ENCODE assay signal across 1 cellular context in the genomic region with DNA sequence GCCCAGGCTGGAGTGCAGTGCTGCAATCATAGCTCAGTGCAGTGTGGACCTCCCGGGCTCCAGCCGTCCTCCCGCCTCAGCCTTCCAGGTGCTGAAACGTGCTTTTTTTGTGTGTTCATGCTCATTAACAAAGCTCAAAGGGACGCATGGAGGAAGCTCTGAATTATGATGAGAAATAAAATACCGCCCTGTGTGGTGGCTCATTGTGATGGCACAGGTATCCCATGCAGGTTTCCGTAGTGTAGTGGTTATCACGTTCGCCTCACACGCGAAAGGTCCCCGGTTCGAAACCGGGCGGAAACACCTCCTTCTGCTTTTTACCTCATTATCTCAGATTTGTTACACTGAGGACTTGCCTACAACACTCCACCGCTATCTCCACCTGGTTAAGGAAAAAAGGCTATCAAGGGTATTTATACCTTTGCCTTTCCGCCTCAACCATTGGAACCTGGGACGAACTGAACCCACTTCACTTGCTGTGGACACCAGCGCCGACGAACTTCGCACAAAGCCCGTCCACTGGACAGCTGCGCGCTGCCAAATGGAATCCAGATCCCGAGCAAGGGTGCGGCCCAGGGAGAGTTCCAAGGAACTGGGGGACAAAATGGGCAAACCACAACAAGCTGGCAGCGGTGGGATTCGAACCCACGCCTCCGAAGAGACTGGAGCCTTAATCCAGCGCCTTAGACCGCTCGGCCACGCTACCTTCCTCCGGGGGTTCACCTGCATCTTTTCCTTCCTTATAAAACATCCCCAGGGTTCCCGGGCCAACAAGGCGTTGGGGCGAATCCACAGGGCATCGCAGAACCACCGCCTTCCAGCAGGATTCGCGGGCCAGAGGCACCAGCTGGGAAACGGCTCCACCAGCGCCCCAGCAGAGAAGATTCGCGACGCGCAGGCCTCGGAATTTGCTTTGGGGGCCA.
TF ChIP-seq lines count a peak whose summit lies in the region.

No MANE protein-coding gene starts in this region.

TF ChIP-seq in WTC11, 78 proteins besides CTCF, POLR2A, EP300 and RAD21 (continued from another document and continues in another):
- TF ChIP-seq, protein P1, sequence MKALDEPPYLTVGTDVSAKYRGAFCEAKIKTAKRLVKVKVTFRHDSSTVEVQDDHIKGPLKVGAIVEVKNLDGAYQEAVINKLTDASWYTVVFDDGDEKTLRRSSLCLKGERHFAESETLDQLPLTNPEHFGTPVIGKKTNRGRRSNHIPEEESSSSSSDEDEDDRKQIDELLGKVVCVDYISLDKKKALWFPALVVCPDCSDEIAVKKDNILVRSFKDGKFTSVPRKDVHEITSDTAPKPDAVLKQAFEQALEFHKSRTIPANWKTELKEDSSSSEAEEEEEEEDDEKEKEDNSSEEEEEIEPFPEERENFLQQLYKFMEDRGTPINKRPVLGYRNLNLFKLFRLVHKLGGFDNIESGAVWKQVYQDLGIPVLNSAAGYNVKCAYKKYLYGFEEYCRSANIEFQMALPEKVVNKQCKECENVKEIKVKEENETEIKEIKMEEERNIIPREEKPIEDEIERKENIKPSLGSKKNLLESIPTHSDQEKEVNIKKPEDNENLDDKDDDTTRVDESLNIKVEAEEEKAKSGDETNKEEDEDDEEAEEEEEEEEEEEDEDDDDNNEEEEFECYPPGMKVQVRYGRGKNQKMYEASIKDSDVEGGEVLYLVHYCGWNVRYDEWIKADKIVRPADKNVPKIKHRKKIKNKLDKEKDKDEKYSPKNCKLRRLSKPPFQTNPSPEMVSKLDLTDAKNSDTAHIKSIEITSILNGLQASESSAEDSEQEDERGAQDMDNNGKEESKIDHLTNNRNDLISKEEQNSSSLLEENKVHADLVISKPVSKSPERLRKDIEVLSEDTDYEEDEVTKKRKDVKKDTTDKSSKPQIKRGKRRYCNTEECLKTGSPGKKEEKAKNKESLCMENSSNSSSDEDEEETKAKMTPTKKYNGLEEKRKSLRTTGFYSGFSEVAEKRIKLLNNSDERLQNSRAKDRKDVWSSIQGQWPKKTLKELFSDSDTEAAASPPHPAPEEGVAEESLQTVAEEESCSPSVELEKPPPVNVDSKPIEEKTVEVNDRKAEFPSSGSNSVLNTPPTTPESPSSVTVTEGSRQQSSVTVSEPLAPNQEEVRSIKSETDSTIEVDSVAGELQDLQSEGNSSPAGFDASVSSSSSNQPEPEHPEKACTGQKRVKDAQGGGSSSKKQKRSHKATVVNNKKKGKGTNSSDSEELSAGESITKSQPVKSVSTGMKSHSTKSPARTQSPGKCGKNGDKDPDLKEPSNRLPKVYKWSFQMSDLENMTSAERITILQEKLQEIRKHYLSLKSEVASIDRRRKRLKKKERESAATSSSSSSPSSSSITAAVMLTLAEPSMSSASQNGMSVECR (CRISPR knock-in tag; IDR thresholded peaks at IDR 0.05; ENCODE audit: borderline replicate concordance) = peak; percentile 10; the same call in 1 of the 2 replicates
- TF ChIP-seq ZNF232 (CRISPR knock-in tag; IDR thresholded peaks at IDR 0.05) = no peak
- no peak for TF ChIP-seq RORB (CRISPR knock-in tag; IDR thresholded peaks at IDR 0.05)
- TF ChIP-seq NFYB (CRISPR knock-in tag; conservative IDR thresholded peaks at IDR 0.05; ENCODE audit: low read depth) = no peak
- TF ChIP-seq, protein P2, sequence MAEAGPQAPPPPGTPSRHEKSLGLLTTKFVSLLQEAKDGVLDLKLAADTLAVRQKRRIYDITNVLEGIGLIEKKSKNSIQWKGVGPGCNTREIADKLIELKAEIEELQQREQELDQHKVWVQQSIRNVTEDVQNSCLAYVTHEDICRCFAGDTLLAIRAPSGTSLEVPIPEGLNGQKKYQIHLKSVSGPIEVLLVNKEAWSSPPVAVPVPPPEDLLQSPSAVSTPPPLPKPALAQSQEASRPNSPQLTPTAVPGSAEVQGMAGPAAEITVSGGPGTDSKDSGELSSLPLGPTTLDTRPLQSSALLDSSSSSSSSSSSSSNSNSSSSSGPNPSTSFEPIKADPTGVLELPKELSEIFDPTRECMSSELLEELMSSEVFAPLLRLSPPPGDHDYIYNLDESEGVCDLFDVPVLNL (CRISPR knock-in tag; IDR thresholded peaks at IDR 0.05; ENCODE audit: borderline replicate concordance, low read depth) = no peak
- TF ChIP-seq NFE2L1 (CRISPR knock-in tag; IDR thresholded peaks at IDR 0.05) = peak; percentile 24; the same call in 1 of the 2 replicates
- TF ChIP-seq, protein P3, sequence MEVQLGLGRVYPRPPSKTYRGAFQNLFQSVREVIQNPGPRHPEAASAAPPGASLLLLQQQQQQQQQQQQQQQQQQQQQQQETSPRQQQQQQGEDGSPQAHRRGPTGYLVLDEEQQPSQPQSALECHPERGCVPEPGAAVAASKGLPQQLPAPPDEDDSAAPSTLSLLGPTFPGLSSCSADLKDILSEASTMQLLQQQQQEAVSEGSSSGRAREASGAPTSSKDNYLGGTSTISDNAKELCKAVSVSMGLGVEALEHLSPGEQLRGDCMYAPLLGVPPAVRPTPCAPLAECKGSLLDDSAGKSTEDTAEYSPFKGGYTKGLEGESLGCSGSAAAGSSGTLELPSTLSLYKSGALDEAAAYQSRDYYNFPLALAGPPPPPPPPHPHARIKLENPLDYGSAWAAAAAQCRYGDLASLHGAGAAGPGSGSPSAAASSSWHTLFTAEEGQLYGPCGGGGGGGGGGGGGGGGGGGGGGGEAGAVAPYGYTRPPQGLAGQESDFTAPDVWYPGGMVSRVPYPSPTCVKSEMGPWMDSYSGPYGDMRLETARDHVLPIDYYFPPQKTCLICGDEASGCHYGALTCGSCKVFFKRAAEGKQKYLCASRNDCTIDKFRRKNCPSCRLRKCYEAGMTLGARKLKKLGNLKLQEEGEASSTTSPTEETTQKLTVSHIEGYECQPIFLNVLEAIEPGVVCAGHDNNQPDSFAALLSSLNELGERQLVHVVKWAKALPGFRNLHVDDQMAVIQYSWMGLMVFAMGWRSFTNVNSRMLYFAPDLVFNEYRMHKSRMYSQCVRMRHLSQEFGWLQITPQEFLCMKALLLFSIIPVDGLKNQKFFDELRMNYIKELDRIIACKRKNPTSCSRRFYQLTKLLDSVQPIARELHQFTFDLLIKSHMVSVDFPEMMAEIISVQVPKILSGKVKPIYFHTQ (CRISPR knock-in tag; IDR thresholded peaks at IDR 0.05) = peak; percentile 63; the same call in 1 of the 2 replicates
- TF ChIP-seq, protein P4, sequence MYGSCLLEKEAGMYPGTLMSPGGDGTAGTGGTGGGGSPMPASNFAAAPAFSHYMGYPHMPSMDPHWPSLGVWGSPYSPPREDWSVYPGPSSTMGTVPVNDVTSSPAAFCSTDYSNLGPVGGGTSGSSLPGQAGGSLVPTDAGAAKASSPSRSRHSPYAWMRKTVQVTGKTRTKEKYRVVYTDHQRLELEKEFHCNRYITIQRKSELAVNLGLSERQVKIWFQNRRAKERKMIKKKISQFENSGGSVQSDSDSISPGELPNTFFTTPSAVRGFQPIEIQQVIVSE (CRISPR knock-in tag; IDR thresholded peaks at IDR 0.05; ENCODE audit: borderline replicate concordance) = no peak
- TF ChIP-seq, protein P5, sequence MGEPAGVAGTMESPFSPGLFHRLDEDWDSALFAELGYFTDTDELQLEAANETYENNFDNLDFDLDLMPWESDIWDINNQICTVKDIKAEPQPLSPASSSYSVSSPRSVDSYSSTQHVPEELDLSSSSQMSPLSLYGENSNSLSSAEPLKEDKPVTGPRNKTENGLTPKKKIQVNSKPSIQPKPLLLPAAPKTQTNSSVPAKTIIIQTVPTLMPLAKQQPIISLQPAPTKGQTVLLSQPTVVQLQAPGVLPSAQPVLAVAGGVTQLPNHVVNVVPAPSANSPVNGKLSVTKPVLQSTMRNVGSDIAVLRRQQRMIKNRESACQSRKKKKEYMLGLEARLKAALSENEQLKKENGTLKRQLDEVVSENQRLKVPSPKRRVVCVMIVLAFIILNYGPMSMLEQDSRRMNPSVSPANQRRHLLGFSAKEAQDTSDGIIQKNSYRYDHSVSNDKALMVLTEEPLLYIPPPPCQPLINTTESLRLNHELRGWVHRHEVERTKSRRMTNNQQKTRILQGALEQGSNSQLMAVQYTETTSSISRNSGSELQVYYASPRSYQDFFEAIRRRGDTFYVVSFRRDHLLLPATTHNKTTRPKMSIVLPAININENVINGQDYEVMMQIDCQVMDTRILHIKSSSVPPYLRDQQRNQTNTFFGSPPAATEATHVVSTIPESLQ (CRISPR knock-in tag; IDR thresholded peaks at IDR 0.05) = no peak
- TF ChIP-seq ZNF416 (CRISPR knock-in tag; IDR thresholded peaks at IDR 0.05) = no peak
- TF ChIP-seq, protein P6, sequence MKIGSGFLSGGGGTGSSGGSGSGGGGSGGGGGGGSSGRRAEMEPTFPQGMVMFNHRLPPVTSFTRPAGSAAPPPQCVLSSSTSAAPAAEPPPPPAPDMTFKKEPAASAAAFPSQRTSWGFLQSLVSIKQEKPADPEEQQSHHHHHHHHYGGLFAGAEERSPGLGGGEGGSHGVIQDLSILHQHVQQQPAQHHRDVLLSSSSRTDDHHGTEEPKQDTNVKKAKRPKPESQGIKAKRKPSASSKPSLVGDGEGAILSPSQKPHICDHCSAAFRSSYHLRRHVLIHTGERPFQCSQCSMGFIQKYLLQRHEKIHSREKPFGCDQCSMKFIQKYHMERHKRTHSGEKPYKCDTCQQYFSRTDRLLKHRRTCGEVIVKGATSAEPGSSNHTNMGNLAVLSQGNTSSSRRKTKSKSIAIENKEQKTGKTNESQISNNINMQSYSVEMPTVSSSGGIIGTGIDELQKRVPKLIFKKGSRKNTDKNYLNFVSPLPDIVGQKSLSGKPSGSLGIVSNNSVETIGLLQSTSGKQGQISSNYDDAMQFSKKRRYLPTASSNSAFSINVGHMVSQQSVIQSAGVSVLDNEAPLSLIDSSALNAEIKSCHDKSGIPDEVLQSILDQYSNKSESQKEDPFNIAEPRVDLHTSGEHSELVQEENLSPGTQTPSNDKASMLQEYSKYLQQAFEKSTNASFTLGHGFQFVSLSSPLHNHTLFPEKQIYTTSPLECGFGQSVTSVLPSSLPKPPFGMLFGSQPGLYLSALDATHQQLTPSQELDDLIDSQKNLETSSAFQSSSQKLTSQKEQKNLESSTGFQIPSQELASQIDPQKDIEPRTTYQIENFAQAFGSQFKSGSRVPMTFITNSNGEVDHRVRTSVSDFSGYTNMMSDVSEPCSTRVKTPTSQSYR (CRISPR knock-in tag; IDR thresholded peaks at IDR 0.05) = no peak
- peak; percentile 57 for TF ChIP-seq PRRX2 (CRISPR knock-in tag; IDR thresholded peaks at IDR 0.05)
- no peak for TF ChIP-seq ZBTB21 (CRISPR knock-in tag; IDR thresholded peaks at IDR 0.05; ENCODE audit: borderline replicate concordance)
- TF ChIP-seq, protein P7, sequence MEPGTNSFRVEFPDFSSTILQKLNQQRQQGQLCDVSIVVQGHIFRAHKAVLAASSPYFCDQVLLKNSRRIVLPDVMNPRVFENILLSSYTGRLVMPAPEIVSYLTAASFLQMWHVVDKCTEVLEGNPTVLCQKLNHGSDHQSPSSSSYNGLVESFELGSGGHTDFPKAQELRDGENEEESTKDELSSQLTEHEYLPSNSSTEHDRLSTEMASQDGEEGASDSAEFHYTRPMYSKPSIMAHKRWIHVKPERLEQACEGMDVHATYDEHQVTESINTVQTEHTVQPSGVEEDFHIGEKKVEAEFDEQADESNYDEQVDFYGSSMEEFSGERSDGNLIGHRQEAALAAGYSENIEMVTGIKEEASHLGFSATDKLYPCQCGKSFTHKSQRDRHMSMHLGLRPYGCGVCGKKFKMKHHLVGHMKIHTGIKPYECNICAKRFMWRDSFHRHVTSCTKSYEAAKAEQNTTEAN (CRISPR knock-in tag; IDR thresholded peaks at IDR 0.05) = no peak; the same call in 1 of the 2 replicates
- no peak for TF ChIP-seq TEAD4 (CRISPR knock-in tag; IDR thresholded peaks at IDR 0.05)
- TF ChIP-seq, protein P8, sequence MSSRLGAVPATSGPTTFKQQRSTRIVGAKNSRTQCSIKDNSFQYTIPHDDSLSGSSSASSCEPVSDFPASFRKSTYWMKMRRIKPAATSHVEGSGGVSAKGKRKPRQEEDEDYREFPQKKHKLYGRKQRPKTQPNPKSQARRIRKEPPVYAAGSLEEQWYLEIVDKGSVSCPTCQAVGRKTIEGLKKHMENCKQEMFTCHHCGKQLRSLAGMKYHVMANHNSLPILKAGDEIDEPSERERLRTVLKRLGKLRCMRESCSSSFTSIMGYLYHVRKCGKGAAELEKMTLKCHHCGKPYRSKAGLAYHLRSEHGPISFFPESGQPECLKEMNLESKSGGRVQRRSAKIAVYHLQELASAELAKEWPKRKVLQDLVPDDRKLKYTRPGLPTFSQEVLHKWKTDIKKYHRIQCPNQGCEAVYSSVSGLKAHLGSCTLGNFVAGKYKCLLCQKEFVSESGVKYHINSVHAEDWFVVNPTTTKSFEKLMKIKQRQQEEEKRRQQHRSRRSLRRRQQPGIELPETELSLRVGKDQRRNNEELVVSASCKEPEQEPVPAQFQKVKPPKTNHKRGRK (CRISPR knock-in tag; IDR thresholded peaks at IDR 0.05; ENCODE audit: borderline replicate concordance) = no peak
- TF ChIP-seq NR3C1 (CRISPR knock-in tag; conservative IDR thresholded peaks at IDR 0.05; ENCODE audit: low read depth) = no peak
- TF ChIP-seq, protein P9, sequence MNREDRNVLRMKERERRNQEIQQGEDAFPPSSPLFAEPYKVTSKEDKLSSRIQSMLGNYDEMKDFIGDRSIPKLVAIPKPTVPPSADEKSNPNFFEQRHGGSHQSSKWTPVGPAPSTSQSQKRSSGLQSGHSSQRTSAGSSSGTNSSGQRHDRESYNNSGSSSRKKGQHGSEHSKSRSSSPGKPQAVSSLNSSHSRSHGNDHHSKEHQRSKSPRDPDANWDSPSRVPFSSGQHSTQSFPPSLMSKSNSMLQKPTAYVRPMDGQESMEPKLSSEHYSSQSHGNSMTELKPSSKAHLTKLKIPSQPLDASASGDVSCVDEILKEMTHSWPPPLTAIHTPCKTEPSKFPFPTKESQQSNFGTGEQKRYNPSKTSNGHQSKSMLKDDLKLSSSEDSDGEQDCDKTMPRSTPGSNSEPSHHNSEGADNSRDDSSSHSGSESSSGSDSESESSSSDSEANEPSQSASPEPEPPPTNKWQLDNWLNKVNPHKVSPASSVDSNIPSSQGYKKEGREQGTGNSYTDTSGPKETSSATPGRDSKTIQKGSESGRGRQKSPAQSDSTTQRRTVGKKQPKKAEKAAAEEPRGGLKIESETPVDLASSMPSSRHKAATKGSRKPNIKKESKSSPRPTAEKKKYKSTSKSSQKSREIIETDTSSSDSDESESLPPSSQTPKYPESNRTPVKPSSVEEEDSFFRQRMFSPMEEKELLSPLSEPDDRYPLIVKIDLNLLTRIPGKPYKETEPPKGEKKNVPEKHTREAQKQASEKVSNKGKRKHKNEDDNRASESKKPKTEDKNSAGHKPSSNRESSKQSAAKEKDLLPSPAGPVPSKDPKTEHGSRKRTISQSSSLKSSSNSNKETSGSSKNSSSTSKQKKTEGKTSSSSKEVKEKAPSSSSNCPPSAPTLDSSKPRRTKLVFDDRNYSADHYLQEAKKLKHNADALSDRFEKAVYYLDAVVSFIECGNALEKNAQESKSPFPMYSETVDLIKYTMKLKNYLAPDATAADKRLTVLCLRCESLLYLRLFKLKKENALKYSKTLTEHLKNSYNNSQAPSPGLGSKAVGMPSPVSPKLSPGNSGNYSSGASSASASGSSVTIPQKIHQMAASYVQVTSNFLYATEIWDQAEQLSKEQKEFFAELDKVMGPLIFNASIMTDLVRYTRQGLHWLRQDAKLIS (CRISPR knock-in tag; IDR thresholded peaks at IDR 0.05; ENCODE audit: borderline replicate concordance) = no peak
- 0 out of 2 replicates have a peak, but pooled peaks have one; percentile 30 for TF ChIP-seq JUN (CRISPR knock-in tag; IDR thresholded peaks at IDR 0.05)
- no peak for TF ChIP-seq NR1H2 (CRISPR knock-in tag; IDR thresholded peaks at IDR 0.05)
- no peak for TF ChIP-seq IRF2 (CRISPR knock-in tag; IDR thresholded peaks at IDR 0.05; ENCODE audit: borderline replicate concordance, low read depth)
